In the genomic region with DNA sequence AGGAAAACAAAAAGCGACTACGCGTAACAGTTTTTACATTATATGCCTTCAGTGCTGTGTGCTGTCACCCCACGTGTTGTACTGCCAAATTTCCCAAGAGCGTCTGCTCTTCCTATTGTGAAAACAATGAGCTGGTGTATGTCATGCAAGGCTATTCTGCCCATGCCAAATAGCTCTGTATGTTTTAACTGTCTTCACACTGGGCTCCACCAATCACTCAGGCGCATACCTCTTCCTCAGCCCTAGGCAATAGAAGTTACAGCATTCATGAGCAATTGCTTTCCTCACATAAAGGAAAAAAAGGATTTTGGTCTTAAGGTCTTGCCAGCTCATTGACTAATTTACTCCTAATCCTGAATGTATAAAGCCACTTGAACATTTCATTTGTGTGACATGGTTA, we compare ENCODE assay signal across 15 cellular contexts.
DNase-seq lines count a peak whose midpoint lies in the region; ATAC-seq and TF ChIP-seq lines count a peak whose summit lies in the region.
"Had no signal": no experiment of that assay in that cellular context is flagged by ENCODE, and none has a peak within 500 bp of the region (broad histone marks: within the 10 kb centered on the region; RNA-seq: fewer than 3 reads in every experiment).

No MANE protein-coding gene starts in this region.

- H3K4me1 Mint-ChIP-seq in activated naive CD8-positive, alpha-beta T cell treated with anti-CD3 and anti-CD28 coated beads for 36 hours = no peaks in the 10 kb centered on the region
- H3K4me1 Mint-ChIP-seq: activated naive CD8-positive, alpha-beta T cell treated with anti-CD3 and anti-CD28 coated beads, Interleukin-2, amount 50 U/mL, for 24 hours had no signal

- peaks cover 3% of the 10 kb centered on the region for H3K27me3 Mint-ChIP-seq in activated naive CD8-positive, alpha-beta T cell treated with anti-CD3 and anti-CD28 coated beads for 36 hours
- H3K27me3 Mint-ChIP-seq: activated naive CD8-positive, alpha-beta T cell treated with anti-CD3 and anti-CD28 coated beads, Interleukin-2, amount 50 U/mL, for 24 hours had no signal

- ATAC-seq in foreskin keratinocyte (peak; percentile 98), HG03565 (IDR thresholded peaks at IDR 0.05; ENCODE audit: unreplicated experiment) (no peak)
- ATAC-seq: activated naive CD8-positive, alpha-beta T cell treated with anti-CD3 and anti-CD28 coated beads, Interleukin-2, amount 50 U/mL, for 24 hours had no signal

- H3K4me1 ChIP-seq in foreskin keratinocyte = peaks cover 25% of the 10 kb centered on the region

- H3K27ac ChIP-seq in foreskin keratinocyte = no peak overlapping the region

- peak; percentile 21 for DNase-seq in H4 (ENCODE audit: low spot score)
- DNase-seq in amniotic stem cell (lab: John Stamatoyannopoulos, UW) = peak; percentile 48
- peak; percentile 97 to 99 for DNase-seq in foreskin keratinocyte
- peak; percentile 81 for DNase-seq in renal cortical epithelial cell (ENCODE audit: low read depth)
- no peak for DNase-seq in activated naive CD8-positive, alpha-beta T cell treated with anti-CD3 and anti-CD28 coated beads for 36 hours
- DNase-seq in NCI-H1105 (lab: John Stamatoyannopoulos, UW) = no peak
- no peak for DNase-seq in NOMO-1 treated with dmso at 0.1 percent for 144 hours (lab: John Stamatoyannopoulos, UW; ENCODE audit: unreplicated experiment)
- DNase-seq: activated naive CD8-positive, alpha-beta T cell treated with anti-CD3 and anti-CD28 coated beads, Interleukin-2, amount 50 U/mL, for 24 hours; DMS153; NCI-H1930; stimulated activated CD4-positive, alpha-beta T cell treated with anti-CD3 and anti-CD28 coated beads, Interleukin-1b, Interleukin-23, amount 100 ng/mL, for 48 hours had no signal

- no peak overlapping the region for H3K4me3 Mint-ChIP-seq in activated naive CD8-positive, alpha-beta T cell treated with anti-CD3 and anti-CD28 coated beads for 36 hours
- H3K4me3 Mint-ChIP-seq: activated naive CD8-positive, alpha-beta T cell treated with anti-CD3 and anti-CD28 coated beads, Interleukin-2, amount 50 U/mL, for 24 hours; IgD-negative memory B cell; stimulated activated naive CD8-positive, alpha-beta T cell treated with anti-CD3 and anti-CD28 coated beads, Interleukin-15, Interleukin-2, amounts not matched to agents 100 ng/mL and 50 ng/mL, for 24 hours; T-helper 2 cell treated with Interferon-gamma antibody and Interleukin-4, amounts not matched to agents 5 μg/mL and 100 μg/mL, for 36 hours had no signal

- TF ChIP-seq CTCF in foreskin keratinocyte (conservative IDR thresholded peaks at IDR 0.05) = no peak

- H3K36me3 Mint-ChIP-seq in activated naive CD8-positive, alpha-beta T cell treated with anti-CD3 and anti-CD28 coated beads for 36 hours = no peaks in the 10 kb centered on the region
- H3K36me3 Mint-ChIP-seq: IgD-negative memory B cell had no signal

- no peak overlapping the region for H3K27ac Mint-ChIP-seq in activated naive CD8-positive, alpha-beta T cell treated with anti-CD3 and anti-CD28 coated beads for 36 hours
- H3K27ac Mint-ChIP-seq: activated naive CD8-positive, alpha-beta T cell treated with anti-CD3 and anti-CD28 coated beads, Interleukin-2, amount 50 U/mL, for 24 hours; IgD-negative memory B cell; stimulated activated naive CD8-positive, alpha-beta T cell treated with anti-CD3 and anti-CD28 coated beads, Interleukin-15, Interleukin-2, amounts not matched to agents 100 ng/mL and 50 ng/mL, for 24 hours; T-helper 2 cell treated with Interferon-gamma antibody and Interleukin-4, amounts not matched to agents 5 μg/mL and 100 μg/mL, for 36 hours had no signal

- no peaks in the 10 kb centered on the region for H3K9me3 Mint-ChIP-seq in activated naive CD8-positive, alpha-beta T cell treated with anti-CD3 and anti-CD28 coated beads for 36 hours
- H3K9me3 Mint-ChIP-seq: activated naive CD8-positive, alpha-beta T cell treated with anti-CD3 and anti-CD28 coated beads, Interleukin-2, amount 50 U/mL, for 24 hours; T-helper 2 cell treated with Interferon-gamma antibody and Interleukin-4, amounts not matched to agents 5 μg/mL and 100 μg/mL, for 36 hours had no signal

- H3K27me3 ChIP-seq in foreskin keratinocyte = no peaks in the 10 kb centered on the region

Comparison
In these comparisons a context has a peak if more than half of its experiments do, and no peak if none do; other contexts are left out.
1. DNase-seq: peak in H4 (single experiment), amniotic stem cell (single experiment), foreskin keratinocyte (2 of 2) and renal cortical epithelial cell (single experiment); none in activated naive CD8-positive, alpha-beta T cell treated with anti-CD3 and anti-CD28 coated beads for 36 hours (single experiment), NCI-H1105 (single experiment) and NOMO-1 treated with dmso at 0.1 percent for 144 hours (single experiment).